Comparison of ENCODE assay signal across 16 cellular contexts in the genomic region with DNA sequence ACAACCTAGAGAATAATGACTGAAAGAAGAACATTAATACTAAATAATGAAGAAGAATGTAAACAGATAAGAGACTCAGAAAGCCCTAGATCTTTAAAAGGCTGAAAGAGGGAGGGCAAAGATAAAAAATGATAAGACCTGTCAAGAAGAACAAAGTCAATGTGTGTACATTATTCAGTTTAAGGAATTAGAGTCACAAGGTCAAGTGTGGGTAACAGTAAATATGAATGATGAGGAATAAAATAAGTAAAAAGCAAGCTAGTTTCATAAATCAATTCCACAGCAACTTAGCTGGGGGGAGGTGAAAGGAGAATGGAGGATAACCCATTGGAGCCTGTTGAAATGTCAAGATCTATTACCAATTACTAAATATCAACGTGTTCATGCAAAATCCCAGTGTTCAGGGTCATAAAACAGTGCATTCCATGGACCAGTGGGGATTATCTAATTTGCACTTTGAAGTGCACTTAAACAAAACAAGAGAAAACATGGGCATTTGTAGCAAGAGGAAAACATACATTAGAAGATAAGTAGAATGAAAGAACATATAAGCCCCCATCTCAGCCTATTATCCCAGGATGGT.
"Had no signal": no experiment of that assay in that cellular context is flagged by ENCODE, and none has a peak within 500 bp of the region (broad histone marks: within the 10 kb centered on the region; RNA-seq: fewer than 3 reads in every experiment).

No MANE protein-coding gene starts in this region.

- H3K36me3 Mint-ChIP-seq: activated naive CD8-positive, alpha-beta T cell treated with anti-CD3 and anti-CD28 coated beads for 36 hours; memory B cell; natural killer cell had no signal

- H3K4me1 ChIP-seq: left ventricle myocardium inferior, spleen, stomach, upper lobe of right lung had no signal

- ATAC-seq: natural killer cell, upper lobe of right lung had no signal

- H3K27me3 ChIP-seq: spleen, upper lobe of right lung had no signal

- H3K4me3 ChIP-seq: dorsolateral prefrontal cortex, left ventricle myocardium inferior, spleen, stomach, thoracic aorta, upper lobe of right lung had no signal

- H3K27me3 Mint-ChIP-seq: activated naive CD8-positive, alpha-beta T cell treated with anti-CD3 and anti-CD28 coated beads for 36 hours; memory B cell had no signal

- H3K27ac Mint-ChIP-seq: activated naive CD8-positive, alpha-beta T cell treated with anti-CD3 and anti-CD28 coated beads for 36 hours; endodermal cell; memory B cell; natural killer cell had no signal

- DNase-seq: activated CD4-positive, alpha-beta T cell treated with anti-CD3 and anti-CD28 coated beads, Interleukin-2, amount 50 U/mL, for 1 hour; activated CD8-positive, alpha-beta memory T cell treated with anti-CD3 and anti-CD28 coated beads for 24 hours; activated naive CD8-positive, alpha-beta T cell treated with anti-CD3 and anti-CD28 coated beads for 36 hours; anterior cingulate cortex; dorsolateral prefrontal cortex; endodermal cell; hippocampal formation; left ventricle myocardium inferior; natural killer cell; nucleus accumbens; spleen; stimulated activated CD4-positive, alpha-beta T cell treated with anti-CD3 and anti-CD28 coated beads, Interleukin-1b, Interleukin-23, amount 100 ng/mL, for 48 hours; stomach; upper lobe of right lung had no signal

- H3K9me3 Mint-ChIP-seq: activated naive CD8-positive, alpha-beta T cell treated with anti-CD3 and anti-CD28 coated beads for 36 hours; endodermal cell had no signal

- H3K4me1 Mint-ChIP-seq: activated naive CD8-positive, alpha-beta T cell treated with anti-CD3 and anti-CD28 coated beads for 36 hours; memory B cell; natural killer cell had no signal

- H3K4me3 Mint-ChIP-seq: activated naive CD8-positive, alpha-beta T cell treated with anti-CD3 and anti-CD28 coated beads for 36 hours; endodermal cell; memory B cell; natural killer cell had no signal

- H3K9me3 ChIP-seq: left ventricle myocardium inferior, spleen, stomach, thoracic aorta, upper lobe of right lung had no signal

- H3K27ac ChIP-seq: left ventricle myocardium inferior, spleen, stomach, thoracic aorta, upper lobe of right lung had no signal

- H3K36me3 ChIP-seq: left ventricle myocardium inferior, spleen, stomach, thoracic aorta, upper lobe of right lung had no signal
